ENCODE assay signal across 11 cellular contexts in genomic region chr9:137456061-137456863, GRCh38. TPM values are rescaled to one million over a fixed set of nuclear protein-coding genes. Genes with fewer than 3 reads are reported as not detected.
DNase-seq lines count a peak whose midpoint lies in the region; ATAC-seq, FAIRE-seq and TF ChIP-seq lines count a peak whose summit lies in the region.
"Had no signal": no experiment of that assay in that cellular context is flagged by ENCODE, and none has a peak within 500 bp of the region (broad histone marks: within the 10 kb centered on the region; RNA-seq: fewer than 3 reads in every experiment).

No MANE protein-coding gene starts in this region.

- in situ Hi-C loops in IMR-90 (cut with MboI; ENCODE audit: low sequenced_read_pairs): no loop called here

- H3K9me3 ChIP-seq in BLaER1 (no peaks in the 10 kb centered on the region), IMR-90 (ENCODE audit: control insufficient read depth, insufficient read depth, low read length) (no peaks in the 10 kb centered on the region)

- BruUV-seq in IMR-90 (replicated peaks; lab: Mats Ljungman, UMichigan): no TSS peak

- TF ChIP-seq CTCF in IMR-90 (conservative IDR thresholded peaks at IDR 0.05; ENCODE audit: low read depth, low read length) (no peak), endothelial cell (IDR thresholded peaks at IDR 0.05; ENCODE audit: unreplicated experiment) (no peak), osteocyte (IDR thresholded peaks at IDR 0.05) (no peak), D721Med (IDR thresholded peaks at IDR 0.05; ENCODE audit: insufficient read depth, missing control alignments) (no peak)

- H3K4me3 Mint-ChIP-seq in endothelial cell (ENCODE audit: unreplicated experiment) (peak overlapping the region; percentile 60), osteocyte (ENCODE audit: unreplicated experiment) (peak overlapping the region; percentile 65)

- intact Hi-C loops in IMR-90 (cut with micrococcal nuclease): no loop called here

- no peak for FAIRE-seq in D721Med (lab: Jason Lieb, UNC)

- H3K18ac ChIP-seq in IMR-90 (ENCODE audit: low read depth, low read length): no peak overlapping the region

- H3K27me3 Mint-ChIP-seq in endothelial cell (ENCODE audit: unreplicated experiment) (peaks cover 3% of the 10 kb centered on the region), osteocyte (ENCODE audit: unreplicated experiment) (no peaks in the 10 kb centered on the region)

- peaks cover 6 to 42% of the 10 kb centered on the region in 2 experiments; a peak in 3 of 4 replicates for H3K79me1 ChIP-seq in IMR-90 (ENCODE audit: low read depth in 1 of 2, low read length in 2 of 2)

- DNase-seq in IMR-90 (peak; percentile 28), endothelial cell (ENCODE audit: low spot score) (no peak), osteocyte (ENCODE audit: extremely low spot score, unreplicated experiment) (no peak), D721Med (ENCODE audit: insufficient read length, low spot score) (no peak), HPDE6-E6E7 (ENCODE audit: extremely low spot score) (no peak)
- DNase-seq in effector CD4-positive, alpha-beta T cell: no peak
- DNase-seq: activated CD4-positive, CD25-positive, alpha-beta regulatory T cell treated with anti-CD3 and anti-CD28 coated beads, Interleukin-2, amount 50 U/mL, for 72 hours; PC-3 had no signal

- no peak overlapping the region for H2BK20ac ChIP-seq in IMR-90 (ENCODE audit: low read depth, low read length)

- peaks cover 38% of the 10 kb centered on the region for H3K36me3 ChIP-seq in BLaER1
- H3K36me3 ChIP-seq in IMR-90 (ENCODE audit: control insufficient read depth, insufficient read depth, low read length): peaks cover 32% of the 10 kb centered on the region

- peak overlapping the region; percentile 21 for H2AFZ ChIP-seq in IMR-90 (replicated peaks; ENCODE audit: low read length, poor library complexity)

- H2BK5ac ChIP-seq in IMR-90 (ENCODE audit: low read depth, low read length, poor library complexity, severe bottlenecking): no peak overlapping the region

- H3K4me1 Mint-ChIP-seq in endothelial cell (ENCODE audit: unreplicated experiment) (no peaks in the 10 kb centered on the region), osteocyte (ENCODE audit: unreplicated experiment) (peaks cover 29% of the 10 kb centered on the region)

- no peak for TF ChIP-seq RAD21 in IMR-90 (IDR thresholded peaks at IDR 0.05; ENCODE audit: low read length)

- no peak overlapping the region for H3K14ac ChIP-seq in IMR-90 (replicated peaks; ENCODE audit: low read depth, low read length)

- ATAC-seq in IMR-90 (ENCODE audit: low read depth): no peak
- ATAC-seq in HG02759 (IDR thresholded peaks at IDR 0.05; ENCODE audit: unreplicated experiment): no peak
- ATAC-seq: PC-3 had no signal

- H3K23ac ChIP-seq in IMR-90 (ENCODE audit: low read depth, low read length): peak overlapping the region; percentile 42; the same call in 1 of the 2 replicates

- H3K27ac ChIP-seq in BLaER1 (no peak overlapping the region), IMR-90 (ENCODE audit: insufficient read depth, low read length) (no peak overlapping the region)

- no peaks in the 10 kb centered on the region for H3K9me1 ChIP-seq in IMR-90 (ENCODE audit: insufficient read depth, low read length)

- no peaks in the 10 kb centered on the region for H3K9me3 Mint-ChIP-seq in endothelial cell (ENCODE audit: unreplicated experiment)
- H3K9me3 Mint-ChIP-seq in osteocyte (ENCODE audit: unreplicated experiment): no peaks in the 10 kb centered on the region

- H4K20me1 ChIP-seq in BLaER1: peaks cover 63% of the 10 kb centered on the region
- H4K20me1 ChIP-seq in IMR-90 (ENCODE audit: insufficient read depth, low read length): peaks cover 37% of the 10 kb centered on the region

- H4K5ac ChIP-seq in IMR-90 (ENCODE audit: low read depth, low read length): no peak overlapping the region

- no peaks in the 10 kb centered on the region for H3K36me3 Mint-ChIP-seq in endothelial cell (ENCODE audit: low read depth, unreplicated experiment)
- peaks cover 3% of the 10 kb centered on the region for H3K36me3 Mint-ChIP-seq in osteocyte (ENCODE audit: unreplicated experiment)

- H3K4me1 ChIP-seq in BLaER1 (peaks cover 88% of the 10 kb centered on the region), IMR-90 (ENCODE audit: control insufficient read depth, insufficient read depth, low read length) (peaks cover 24% of the 10 kb centered on the region)

- H2BK15ac ChIP-seq in IMR-90 (ENCODE audit: low read depth, low read length): no peak overlapping the region

- H3K9ac ChIP-seq in BLaER1 (0 out of 2 replicates have a peak overlapping the region, but pooled peaks have one; percentile 10), IMR-90 (ENCODE audit: low read depth, low read length) (no peak overlapping the region)

- 83% methylated on average over 3 of the region's 12 CpGs; no CpG with 5 or more reads in 1 of the 2 experiments for WGBS in IMR-90 (ENCODE audit: extremely low coverage in 2 of 2, insufficient read length in 1 of 2), 2 experiments

- CTCF ChIA-PET in IMR-90 (lab: Yijun Ruan, JAX): no interaction called here

- H2AK5ac ChIP-seq in IMR-90 (ENCODE audit: low read depth, low read length): no peak overlapping the region; the same call in 1 of the 2 replicates

- peak overlapping the region; percentile 55 for H2AK9ac ChIP-seq in IMR-90 (replicated peaks; ENCODE audit: low read depth, low read length, poor library complexity)

- dilution Hi-C loops in IMR-90 (cut with HindIII; ENCODE audit: low sequenced_read_pairs, unreplicated experiment): no loop called here

- POLR2A ChIA-PET in IMR-90 (lab: Charles Lee; ENCODE audit: unreplicated experiment): no interaction called here

- H4K91ac ChIP-seq in IMR-90 (ENCODE audit: insufficient read depth, low read depth, low read length): no peak overlapping the region

- H3K4me3 ChIP-seq in BLaER1: peak overlapping the region; percentile 79; the same call in 1 of the 2 replicates
- H3K4me3 ChIP-seq in IMR-90 (ENCODE audit: insufficient read depth, low read depth, low read length): no peak overlapping the region

- TF ChIP-seq POLR2A in IMR-90 (IDR thresholded peaks at IDR 0.05; ENCODE audit: low read depth, low read length): no peak

- no peak overlapping the region for H3K56ac ChIP-seq in IMR-90 (ENCODE audit: extremely low read depth, insufficient read depth, low read length)

- no peak overlapping the region for H3K4ac ChIP-seq in IMR-90 (ENCODE audit: low read depth, low read length)

- H3K4me2 ChIP-seq in BLaER1: peak overlapping the region; percentile 99
- H3K4me2 ChIP-seq in IMR-90 (ENCODE audit: low read depth, low read length): peak overlapping the region; percentile 6; the same call in 1 of the 2 replicates

- H3K27me3 ChIP-seq in BLaER1 (no peaks in the 10 kb centered on the region), IMR-90 (ENCODE audit: control insufficient read depth, insufficient read depth, low read length) (no peaks in the 10 kb centered on the region)

- H4K8ac ChIP-seq in IMR-90 (ENCODE audit: low read depth in 2 of 2, low read length in 2 of 2): no peak overlapping the region

- no peak overlapping the region for H2BK120ac ChIP-seq in IMR-90 (ENCODE audit: low read depth, low read length)

- H3K27ac Mint-ChIP-seq in endothelial cell (ENCODE audit: unreplicated experiment): no peak overlapping the region
- H3K27ac Mint-ChIP-seq in osteocyte (ENCODE audit: unreplicated experiment): peak overlapping the region; percentile 95

TF ChIP-seq in IMR-90, 13 proteins besides CTCF, POLR2A, EP300 and RAD21 (continues in another document):
- TF ChIP-seq CEBPB (IDR thresholded peaks at IDR 0.05; ENCODE audit: low read depth, low read length): no peak
- TF ChIP-seq FOS (IDR thresholded peaks at IDR 0.05; ENCODE audit: low read depth, low read length): no peak
- no peak for TF ChIP-seq RFX5 (IDR thresholded peaks at IDR 0.05; ENCODE audit: low read depth, low read length)
- TF ChIP-seq NFE2L2 (IDR thresholded peaks at IDR 0.05; ENCODE audit: low read depth, low read length): no peak
- TF ChIP-seq USF2 (IDR thresholded peaks at IDR 0.05; ENCODE audit: low read depth, low read length): no peak
- TF ChIP-seq RCOR1 (IDR thresholded peaks at IDR 0.05; ENCODE audit: insufficient replicate concordance, low read length): no peak
- no peak for TF ChIP-seq CHD1 (IDR thresholded peaks at IDR 0.05; ENCODE audit: low read depth, low read length)
- TF ChIP-seq BHLHE40 (IDR thresholded peaks at IDR 0.05; ENCODE audit: low read depth, low read length): no peak
- TF ChIP-seq MAFK (IDR thresholded peaks at IDR 0.05; ENCODE audit: low read depth, low read length): no peak
- no peak for TF ChIP-seq SMC3 (IDR thresholded peaks at IDR 0.05; ENCODE audit: low read depth, low read length)

RNA-seq across cellular contexts. Expression of gene NSMF, which starts 2.9 kb away (rescaled TPM):
- total RNA-seq in IMR-90 (2012; rRNA removed) (7.7 and 10.0 TPM in 2 replicates), endothelial cell (ENCODE audit: unreplicated experiment) (43.0 TPM), osteocyte (93.1 and 103 TPM in 2 replicates)
- 40.9 and 45.9 TPM in 2 replicates for polyA plus RNA-seq in IMR-90 (2012; rRNA removed)
- polyA plus RNA-seq in IMR-90 (2012; cell fraction: cytosol; rRNA removed): 26.6 and 33.5 TPM in 2 replicates
- polyA plus RNA-seq in IMR-90 (2012; cell fraction: nucleus; rRNA removed; ENCODE audit: low replicate concordance): 116 and 241 TPM in 2 replicates

RNA-seq across cellular contexts. Expression of gene ENTPD8, which starts 15.1 kb away (rescaled TPM):
- not detected in 2 replicates for total RNA-seq in IMR-90 (2012; rRNA removed)
- polyA plus RNA-seq in IMR-90 (2012; rRNA removed): 0.07 TPM in 2 replicates
- 0.06 and 0.11 TPM in 2 replicates for polyA plus RNA-seq in IMR-90 (2012; cell fraction: cytosol; rRNA removed)
- polyA plus RNA-seq in IMR-90 (2012; cell fraction: nucleus; rRNA removed; ENCODE audit: low replicate concordance): 0.37 and 0.78 TPM in 2 replicates
- total RNA-seq in endothelial cell (ENCODE audit: unreplicated experiment): 0.21 TPM
- 0.16 and 0.24 TPM in 2 replicates for total RNA-seq in osteocyte
- total RNA-seq: PC-3, skeletal muscle tissue had no signal

RNA-seq across cellular contexts. Expression of gene NOXA1, which starts 33.1 kb away (rescaled TPM):
- not detected in 2 replicates for total RNA-seq in IMR-90 (2012; rRNA removed)
- 0.16 and 0.17 TPM in 2 replicates for polyA plus RNA-seq in IMR-90 (2012; rRNA removed)
- 0.08 and 0.25 TPM in 2 replicates for polyA plus RNA-seq in IMR-90 (2012; cell fraction: cytosol; rRNA removed)
- 1.3 and 3.4 TPM in 2 replicates for polyA plus RNA-seq in IMR-90 (2012; cell fraction: nucleus; rRNA removed; ENCODE audit: low replicate concordance)
- 0.36 TPM for total RNA-seq in endothelial cell (ENCODE audit: unreplicated experiment)
- 1.0 and 1.5 TPM in 2 replicates for total RNA-seq in osteocyte

RNA-seq across cellular contexts. Expression of gene EXD3, which starts 33.3 kb away (rescaled TPM):
- total RNA-seq in IMR-90 (2012; rRNA removed) (1.1 and 1.7 TPM in 2 replicates), endothelial cell (ENCODE audit: unreplicated experiment) (19.9 TPM), osteocyte (20.0 and 21.5 TPM in 2 replicates)
- 7.4 and 10.2 TPM in 2 replicates for polyA plus RNA-seq in IMR-90 (2012; rRNA removed)
- polyA plus RNA-seq in IMR-90 (2012; cell fraction: cytosol; rRNA removed): 5.4 and 9.9 TPM in 2 replicates
- polyA plus RNA-seq in IMR-90 (2012; cell fraction: nucleus; rRNA removed; ENCODE audit: low replicate concordance): 24.4 and 50.7 TPM in 2 replicates
